25 cellular contexts compared by ENCODE assay signal in the genomic region with DNA sequence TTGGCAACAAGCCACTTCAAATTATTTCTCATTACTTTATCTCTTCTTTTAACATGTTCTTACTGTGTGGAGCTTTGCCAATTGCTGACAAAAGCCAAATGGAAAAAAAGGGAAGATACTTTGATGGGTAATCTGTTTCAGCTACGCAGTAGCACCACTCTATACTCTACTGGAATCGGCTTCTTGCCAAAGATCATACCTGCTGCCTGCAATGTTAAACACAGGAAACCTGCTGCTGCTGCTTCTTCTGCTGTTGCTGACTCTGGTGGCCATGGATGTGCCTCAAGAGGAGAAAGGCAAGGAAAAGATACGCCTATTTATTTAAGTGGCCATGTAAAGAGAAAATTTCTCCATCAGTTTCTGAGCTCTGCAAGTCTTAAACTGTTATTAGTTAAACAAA.
"Had no signal": no experiment of that assay in that cellular context is flagged by ENCODE, and none has a peak within 500 bp of the region (broad histone marks: within the 10 kb centered on the region; RNA-seq: fewer than 3 reads in every experiment).

No MANE protein-coding gene starts in this region.

- H3K9me3 Mint-ChIP-seq: activated CD4-positive, alpha-beta T cell treated with anti-CD3 and anti-CD28 coated beads, Interleukin-2, amount 10 ng/mL, durations not matched to agents 24 days and 14 days; mesothelial cell of epicardium; nephron progenitor cell had no signal

- DNase-seq: activated CD4-positive, alpha-beta memory T cell treated with anti-CD3 and anti-CD28 coated beads for 36 hours; activated CD4-positive, alpha-beta T cell treated with anti-CD3 and anti-CD28 coated beads, Interleukin-2, amount 10 ng/mL, durations not matched to agents 24 days and 14 days; activated CD8-positive, alpha-beta memory T cell treated with anti-CD3 and anti-CD28 coated beads, Interleukin-2, amount 50 U/mL, for 4 hours; activated gamma-delta T cell; activated naive CD4-positive, alpha-beta T cell treated with anti-CD3 and anti-CD28 coated beads, Interleukin-2, amount 10 ng/mL, durations not matched to agents 7 days and 5 days; activated naive CD8-positive, alpha-beta T cell treated with anti-CD3 and anti-CD28 coated beads, Interleukin-2, amount 10 ng/mL, durations not matched to agents 7 days and 5 days; activated T-cell treated with anti-CD3 and anti-CD28 coated beads, Interleukin-2, amount 50 U/mL, for 1 hour; brain microvascular endothelial cell; cortex of kidney; effector memory CD8-positive, alpha-beta T cell; erythroblast; gastrocnemius medialis; islet precursor cell; left colon; naive B cell; nephron progenitor cell; ovary; right lobe of liver; stimulated activated CD4-positive, alpha-beta T cell treated with anti-CD3 and anti-CD28 coated beads, Interleukin-2, amount 100 ng/mL, for 48 hours; stimulated activated naive CD4-positive, alpha-beta T cell treated with Interleukin-2 at 50 U/mL for 16 hours; WERI-Rb-1 had no signal

- H3K27me3 Mint-ChIP-seq: activated CD4-positive, alpha-beta memory T cell treated with anti-CD3 and anti-CD28 coated beads for 36 hours; activated CD4-positive, alpha-beta T cell treated with anti-CD3 and anti-CD28 coated beads, Interleukin-2, amount 10 ng/mL, durations not matched to agents 24 days and 14 days; activated naive CD4-positive, alpha-beta T cell treated with anti-CD3 and anti-CD28 coated beads, Interleukin-2, amount 10 ng/mL, durations not matched to agents 7 days and 5 days; activated naive CD8-positive, alpha-beta T cell treated with anti-CD3 and anti-CD28 coated beads, Interleukin-2, amount 10 ng/mL, durations not matched to agents 7 days and 5 days; effector memory CD8-positive, alpha-beta T cell; naive B cell; progenitor cell of endocrine pancreas had no signal

- H3K9me3 ChIP-seq: gastrocnemius medialis, ovary, right lobe of liver, tibial nerve had no signal

- H3K27ac Mint-ChIP-seq: activated CD4-positive, alpha-beta memory T cell treated with anti-CD3 and anti-CD28 coated beads for 36 hours; activated CD4-positive, alpha-beta T cell treated with anti-CD3 and anti-CD28 coated beads, Interleukin-2, amount 10 ng/mL, durations not matched to agents 24 days and 14 days; activated naive CD4-positive, alpha-beta T cell treated with anti-CD3 and anti-CD28 coated beads, Interleukin-2, amount 10 ng/mL, durations not matched to agents 7 days and 5 days; activated naive CD8-positive, alpha-beta T cell treated with anti-CD3 and anti-CD28 coated beads, Interleukin-2, amount 10 ng/mL, durations not matched to agents 7 days and 5 days; effector memory CD8-positive, alpha-beta T cell; mesothelial cell of epicardium; naive B cell; nephron progenitor cell; progenitor cell of endocrine pancreas had no signal

- H3K4me1 Mint-ChIP-seq: activated CD4-positive, alpha-beta T cell treated with anti-CD3 and anti-CD28 coated beads, Interleukin-2, amount 10 ng/mL, durations not matched to agents 24 days and 14 days; activated naive CD4-positive, alpha-beta T cell treated with anti-CD3 and anti-CD28 coated beads, Interleukin-2, amount 10 ng/mL, durations not matched to agents 7 days and 5 days; activated naive CD8-positive, alpha-beta T cell treated with anti-CD3 and anti-CD28 coated beads, Interleukin-2, amount 10 ng/mL, durations not matched to agents 7 days and 5 days; naive B cell; nephron progenitor cell had no signal

- H3K27me3 ChIP-seq: brain microvascular endothelial cell, gastrocnemius medialis, hepatocyte, ovary, right lobe of liver, tibial nerve had no signal

- H3K36me3 ChIP-seq: brain microvascular endothelial cell, gastrocnemius medialis, ovary, right lobe of liver, tibial nerve, WERI-Rb-1 had no signal

- H3K4me3 ChIP-seq: gastrocnemius medialis, hepatocyte, ovary, right lobe of liver, tibial nerve had no signal

- H3K36me3 Mint-ChIP-seq: activated CD4-positive, alpha-beta memory T cell treated with anti-CD3 and anti-CD28 coated beads for 36 hours; activated naive CD4-positive, alpha-beta T cell treated with anti-CD3 and anti-CD28 coated beads, Interleukin-2, amount 10 ng/mL, durations not matched to agents 7 days and 5 days; activated naive CD8-positive, alpha-beta T cell treated with anti-CD3 and anti-CD28 coated beads, Interleukin-2, amount 10 ng/mL, durations not matched to agents 7 days and 5 days; mesothelial cell of epicardium; naive B cell had no signal

- H3K4me3 Mint-ChIP-seq: activated CD4-positive, alpha-beta memory T cell treated with anti-CD3 and anti-CD28 coated beads for 36 hours; activated CD4-positive, alpha-beta T cell treated with anti-CD3 and anti-CD28 coated beads, Interleukin-2, amount 10 ng/mL, durations not matched to agents 24 days and 14 days; activated naive CD4-positive, alpha-beta T cell treated with anti-CD3 and anti-CD28 coated beads, Interleukin-2, amount 10 ng/mL, durations not matched to agents 7 days and 5 days; activated naive CD8-positive, alpha-beta T cell treated with anti-CD3 and anti-CD28 coated beads, Interleukin-2, amount 10 ng/mL, durations not matched to agents 7 days and 5 days; effector memory CD8-positive, alpha-beta T cell; mesothelial cell of epicardium; naive B cell; nephron progenitor cell had no signal
